1 cellular context compared by ENCODE assay signal in genomic region chr20:63481503-63481902, GRCh38.
TF ChIP-seq lines count a peak whose summit lies in the region.

No MANE protein-coding gene starts in this region.

TF ChIP-seq in GM23338, 12 proteins besides CTCF, POLR2A, EP300 and RAD21 (continued from another document):
- TF ChIP-seq ZNF462 (CRISPR knock-in tag; IDR thresholded peaks at IDR 0.05) (no peak), ZNF114 (CRISPR knock-in tag; IDR thresholded peaks at IDR 0.05) (no peak), POLR2AphosphoS5 (IDR thresholded peaks at IDR 0.05; ENCODE audit: low read depth) (no peak), CREB1 (CRISPR knock-in tag; IDR thresholded peaks at IDR 0.05; ENCODE audit: low read depth) (no peak), EZH2phosphoT487 (IDR thresholded peaks at IDR 0.05; ENCODE audit: unreplicated experiment) (no peak), JUNB (IDR thresholded peaks at IDR 0.05; ENCODE audit: unreplicated experiment) (no peak), REST (IDR thresholded peaks at IDR 0.05; ENCODE audit: unreplicated experiment) (no peak), STAT1 (IDR thresholded peaks at IDR 0.05; ENCODE audit: unreplicated experiment) (no peak), EZH2 (IDR thresholded peaks at IDR 0.05; ENCODE audit: low read depth, unreplicated experiment) (no peak)
